7 cellular contexts compared by ENCODE assay signal in the genomic region with DNA sequence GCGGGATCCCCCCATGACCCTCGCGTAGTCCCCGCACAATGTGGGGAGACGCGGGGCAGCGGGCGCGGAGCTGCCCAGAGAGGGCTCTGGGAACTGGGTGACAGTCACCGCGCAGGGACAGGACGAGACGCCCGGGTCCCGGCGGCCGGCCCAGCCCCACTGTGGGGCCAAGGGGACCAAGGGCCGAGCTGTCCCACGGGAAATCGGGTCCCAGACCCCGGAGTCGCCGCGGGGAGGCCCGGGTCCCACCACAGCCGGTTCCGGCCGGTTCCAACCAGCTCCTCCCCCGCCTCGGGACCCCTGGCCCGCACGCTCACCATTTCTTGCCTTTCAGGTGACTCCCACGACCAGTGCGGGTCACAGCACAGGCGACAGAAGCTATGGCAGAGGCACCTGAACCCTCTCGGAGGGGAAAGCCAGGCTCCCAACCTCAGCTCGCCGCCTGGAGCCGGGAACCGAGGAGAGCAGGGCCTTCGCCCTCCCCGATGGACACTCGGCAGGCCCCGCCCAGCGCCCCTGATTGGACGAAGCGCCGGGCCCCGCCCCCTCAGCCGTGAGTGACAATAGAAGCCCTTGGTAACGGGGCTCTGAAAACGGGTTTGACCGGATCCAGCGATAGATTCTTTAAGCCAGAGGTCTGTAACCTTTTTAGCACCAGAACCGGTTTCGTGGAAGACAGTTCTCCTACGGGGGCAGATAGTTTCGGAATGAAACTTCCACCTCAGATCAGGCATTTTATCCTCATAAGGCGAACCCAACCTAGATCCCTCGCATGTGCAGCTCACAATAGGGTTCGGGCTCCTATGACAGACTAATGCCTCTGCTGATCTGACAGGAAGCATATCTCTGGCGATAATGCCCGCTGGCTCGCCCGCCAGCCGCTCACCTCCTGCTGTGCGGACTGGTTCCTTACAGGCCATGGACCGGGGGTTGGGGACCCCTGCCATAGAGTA. TPM values are rescaled to one million over a fixed set of nuclear protein-coding genes. Genes with fewer than 3 reads are reported as not detected.
DNase-seq lines count a peak whose midpoint lies in the region; ATAC-seq, FAIRE-seq and TF ChIP-seq lines count a peak whose summit lies in the region.

A gene (minus strand): TSS at position 460 of the 953 bp plus-strand sequence. CDS start 140 bp downstream, at position 320.

- WGBS in mesendoderm (ENCODE audit: extremely low coverage, insufficient coverage, low lambda C conversion rate) = no CpG with 5 or more reads among the region's 68 CpGs

- H3K36me3 ChIP-seq in NT2/D1 (ENCODE audit: insufficient read depth, insufficient read length, low read length) (peaks cover 13% of the 10 kb centered on the region), mesendoderm (ENCODE audit: control insufficient read depth, insufficient read depth, low read length) (no peaks in the 10 kb centered on the region)

- peak; percentile 91 for ATAC-seq in HG03108 (IDR thresholded peaks at IDR 0.05; ENCODE audit: unreplicated experiment)

- peak within 1 kb of the TSS; percentile 26 for H3K27ac ChIP-seq in mesendoderm (ENCODE audit: low read depth, low read length)

- H3K9ac ChIP-seq in NT2/D1 (ENCODE audit: insufficient read length, low read depth) (peak within 1 kb of the TSS; percentile 92), mesendoderm (ENCODE audit: low read length) (peak within 1 kb of the TSS; percentile 89)

- H3K27ac Mint-ChIP-seq in endothelial cell (ENCODE audit: unreplicated experiment) = no peak within 1 kb of the TSS

- H3K4me3 ChIP-seq in NT2/D1 (ENCODE audit: insufficient read length, low read depth) (peak within 1 kb of the TSS; percentile 85), mesendoderm (ENCODE audit: low read length) (peak within 1 kb of the TSS; percentile 86)

- peak within 1 kb of the TSS; percentile 82 for H4K8ac ChIP-seq in mesendoderm (ENCODE audit: low read depth, low read length)

- no peak within 1 kb of the TSS for H2BK5ac ChIP-seq in mesendoderm (ENCODE audit: low read length)

- no peak for TF ChIP-seq CTCF in endothelial cell (IDR thresholded peaks at IDR 0.05; ENCODE audit: unreplicated experiment)

- H4K5ac ChIP-seq in mesendoderm (ENCODE audit: low read length) = no peak within 1 kb of the TSS

- FAIRE-seq in GM18507 (lab: Jason Lieb, UNC) = peak; percentile 26

- no peak within 1 kb of the TSS for H3K4ac ChIP-seq in mesendoderm (ENCODE audit: low read depth, low read length)

- H3K27me3 Mint-ChIP-seq in endothelial cell (ENCODE audit: unreplicated experiment) = peaks cover 6% of the 10 kb centered on the region

- H3K4me1 Mint-ChIP-seq in endothelial cell (ENCODE audit: unreplicated experiment) = no peaks in the 10 kb centered on the region

- H3K4me2 ChIP-seq in mesendoderm (ENCODE audit: low read length) = peak within 1 kb of the TSS; percentile 78

- H3K9me3 ChIP-seq in NT2/D1 (ENCODE audit: insufficient read depth, low read length) = 0 out of 2 replicates have a peak, but pooled peaks cover 2% of the 10 kb centered on the region

- H3K36me3 Mint-ChIP-seq in endothelial cell (ENCODE audit: low read depth, unreplicated experiment) = peaks cover 26% of the 10 kb centered on the region

- peak within 1 kb of the TSS; percentile 89 for H3K18ac ChIP-seq in mesendoderm (ENCODE audit: low read length)

- H3K79me2 ChIP-seq in mesendoderm (ENCODE audit: control insufficient read depth, insufficient read depth, low read length) = no peaks in the 10 kb centered on the region

- peak within 1 kb of the TSS; percentile 66 for H3K23ac ChIP-seq in mesendoderm (ENCODE audit: low read length)

- peaks cover 38% of the 10 kb centered on the region for H3K9me3 Mint-ChIP-seq in endothelial cell (ENCODE audit: unreplicated experiment)

- no peak within 1 kb of the TSS for H2BK120ac ChIP-seq in mesendoderm (ENCODE audit: low read depth, low read length)

- no peak within 1 kb of the TSS for H2BK15ac ChIP-seq in mesendoderm (replicated peaks; ENCODE audit: low read depth)

- H3K4me1 ChIP-seq in NT2/D1 (ENCODE audit: insufficient read depth, insufficient read length) (no peaks in the 10 kb centered on the region), mesendoderm (ENCODE audit: control insufficient read depth, low read depth, low read length) (no peaks in the 10 kb centered on the region)

- H3K56ac ChIP-seq in mesendoderm (ENCODE audit: low read length) = peak within 1 kb of the TSS; percentile 97

- no peak for DNase-seq in GM18507 (ENCODE audit: extremely low spot score, insufficient read length, low read depth)
- DNase-seq in NT2/D1 (ENCODE audit: low read depth, low spot score) = peak; percentile 87
- peak; percentile 66 for DNase-seq in activated T-cell treated with anti-CD3 and anti-CD28 coated beads for 24 hours (ENCODE audit: low read depth)
- DNase-seq in endothelial cell (ENCODE audit: low spot score) = peak; percentile 3
- DNase-seq in mesendoderm = peak; percentile 98
- DNase-seq in stimulated activated CD8-positive, alpha-beta memory T cell treated with anti-CD3 and anti-CD28 coated beads, Interleukin-12 subunit alpha, Interleukin-12 subunit beta, amount 100 ng/mL, for 24 hours (ENCODE audit: extremely low read depth) = peak; percentile 44

- H3K4me3 Mint-ChIP-seq in endothelial cell (ENCODE audit: unreplicated experiment) = no peak within 1 kb of the TSS

- H2AK5ac ChIP-seq in mesendoderm (ENCODE audit: low read length) = no peak within 1 kb of the TSS

- H3K79me1 ChIP-seq in mesendoderm (ENCODE audit: low read length) = no peaks in the 10 kb centered on the region

- no peaks in the 10 kb centered on the region for H3K27me3 ChIP-seq in NT2/D1 (ENCODE audit: insufficient read depth, insufficient read length)
- no peaks in the 10 kb centered on the region for H3K27me3 ChIP-seq in mesendoderm (ENCODE audit: insufficient read depth, low read length, poor library complexity)

RNA-seq across cellular contexts. Expression of the gene that starts here (rescaled TPM):
- total RNA-seq in endothelial cell (ENCODE audit: unreplicated experiment) = 0.21 TPM
- polyA plus RNA-seq in mesendoderm (2013, experiment 1 of 2) = 1.1 TPM
- 0.59 TPM for polyA plus RNA-seq in mesendoderm (2013, experiment 2 of 2)

Comparison
In these comparisons a context has a peak if more than half of its experiments do, and no peak if none do; other contexts are left out.
1. Peak in DNase-seq in endothelial cell; RNA of the gene not detected or under 1 TPM.